ENCODE assay signal across 8 cellular contexts in genomic region chr17:77320501-77321256, GRCh38.
A peak's percentile ranks its signal among the peaks of the same experiment; 100 is the strongest.
DNase-seq lines count a peak whose midpoint lies in the region; ATAC-seq and TF ChIP-seq lines count a peak whose summit lies in the region.

No MANE protein-coding gene starts in this region.

- H3K4me3 ChIP-seq in SJCRH30: peak overlapping the region; percentile 60
- H3K4me3 ChIP-seq in fibroblast of villous mesenchyme (ENCODE audit: low read depth, low read length): peak overlapping the region; percentile 84
- peak overlapping the region; percentile 33 to 70 (median 42) for H3K4me3 ChIP-seq in spleen

- H3K4me1 ChIP-seq in SJCRH30 (peaks cover 26% of the 10 kb centered on the region), spleen (peaks cover 65 to 99% (median 93%) of the 10 kb centered on the region in 6 donors)

- H3K27me3 Mint-ChIP-seq in activated naive CD4-positive, alpha-beta T cell treated with anti-CD3 and anti-CD28 coated beads, Interleukin-2, amount 50 U/mL, for 24 hours: no peaks in the 10 kb centered on the region

- H3K27ac ChIP-seq in SJCRH30: peak overlapping the region; percentile 38
- H3K27ac ChIP-seq in spleen: peak overlapping the region; percentile 79 to 97 (median 89)

- TF ChIP-seq CTCF in fibroblast of villous mesenchyme (IDR thresholded peaks at IDR 0.05; ENCODE audit: insufficient read depth, low read depth, low read length) (no peak), spleen (IDR thresholded peaks at IDR 0.05 in 8 of 11, conservative IDR thresholded peaks at IDR 0.05 in 3 of 11) (no peak)

- H3K9me3 ChIP-seq in SJCRH30 (replicated peaks) (no peaks in the 10 kb centered on the region), spleen (no peaks in the 10 kb centered on the region)

- no peaks in the 10 kb centered on the region for H3K9me3 Mint-ChIP-seq in activated naive CD4-positive, alpha-beta T cell treated with anti-CD3 and anti-CD28 coated beads, Interleukin-2, amount 50 U/mL, for 24 hours

- H3K27ac Mint-ChIP-seq in activated naive CD4-positive, alpha-beta T cell treated with anti-CD3 and anti-CD28 coated beads, Interleukin-2, amount 50 U/mL, for 24 hours: peak overlapping the region; percentile 41

- H3K27me3 ChIP-seq in SJCRH30 (no peaks in the 10 kb centered on the region), spleen (replicated peaks in 1 of 7) (no peaks in the 10 kb centered on the region)

- WGBS in spleen, 5 donors: 36 to 50% (median 43%) methylated on average over 23 to 29 of the region's 29 CpGs

- no peak for DNase-seq in activated naive CD4-positive, alpha-beta T cell treated with Interleukin-2 at 50 U/mL for 16 hours
- DNase-seq in SJCRH30 (peak; percentile 60 to 65), fibroblast of villous mesenchyme (ENCODE audit: low read depth) (peak; percentile 82), spleen (peak; percentile 86), NCI-H82 (lab: John Stamatoyannopoulos, UW) (no peak), NCI-H345 (lab: John Stamatoyannopoulos, UW) (no peak)

- peaks cover 52% of the 10 kb centered on the region for H3K4me1 Mint-ChIP-seq in activated naive CD4-positive, alpha-beta T cell treated with anti-CD3 and anti-CD28 coated beads, Interleukin-2, amount 50 U/mL, for 24 hours

- no peak for TF ChIP-seq POLR2A in spleen (IDR thresholded peaks at IDR 0.05)

- H3K36me3 ChIP-seq in SJCRH30: no peaks in the 10 kb centered on the region
- no peaks in the 10 kb centered on the region for H3K36me3 ChIP-seq in spleen

- peak overlapping the region; percentile 42 for H3K4me3 Mint-ChIP-seq in activated naive CD4-positive, alpha-beta T cell treated with anti-CD3 and anti-CD28 coated beads, Interleukin-2, amount 50 U/mL, for 24 hours

- no peaks in the 10 kb centered on the region for H3K36me3 Mint-ChIP-seq in activated naive CD4-positive, alpha-beta T cell treated with anti-CD3 and anti-CD28 coated beads, Interleukin-2, amount 50 U/mL, for 24 hours

- intact Hi-C loops in spleen (cut with DNase I; ENCODE audit: low total_unique reads): no loop called here

- ATAC-seq in GM19467 (IDR thresholded peaks at IDR 0.05; ENCODE audit: unreplicated experiment): no peak

Comparison
In these comparisons a context has a peak if more than half of its experiments do, and no peak if none do; other contexts are left out.
1. DNase-seq: peak in SJCRH30 (2 of 2), fibroblast of villous mesenchyme (single experiment) and spleen (single experiment); none in activated naive CD4-positive, alpha-beta T cell treated with Interleukin-2 at 50 U/mL for 16 hours (single experiment), NCI-H82 (single experiment) and NCI-H345 (single experiment).
2. Peak in every context shown above with its lines, with median percentiles within 50 percentile points of each other: H3K4me3 ChIP-seq.